8 cellular contexts compared by ENCODE assay signal in the genomic region with DNA sequence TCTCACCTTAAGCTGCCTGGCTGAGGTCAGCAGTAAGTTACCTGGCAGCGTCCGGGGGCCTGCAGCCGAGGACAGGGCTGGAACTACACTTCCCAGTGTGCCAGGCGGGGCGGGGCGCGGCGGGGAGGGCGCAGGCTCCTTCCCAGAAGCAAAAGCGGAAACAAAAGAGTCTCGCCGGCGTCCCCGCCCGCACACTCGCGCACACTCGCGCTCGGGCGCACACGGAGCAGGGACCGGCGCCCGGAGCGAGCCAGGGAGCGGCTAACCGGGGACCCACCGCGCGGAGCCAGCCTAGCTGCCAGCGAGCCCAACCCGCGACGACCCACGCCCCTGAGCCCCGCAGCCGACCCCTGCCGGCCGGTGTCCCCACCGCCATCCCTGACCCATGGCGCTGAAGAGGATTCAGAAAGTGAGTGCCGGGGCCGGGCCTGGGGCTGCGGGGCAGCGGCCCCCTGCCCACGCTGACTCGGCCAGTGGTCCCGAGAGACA. TPM values are rescaled to one million over a fixed set of nuclear protein-coding genes. Genes with fewer than 3 reads are reported as not detected.
DNase-seq lines count a peak whose midpoint lies in the region; ATAC-seq and TF ChIP-seq lines count a peak whose summit lies in the region.

Gene UBE2D1 (plus strand): TSS at position 190 of the 489 bp plus-strand sequence. CDS start 196 bp downstream, at position 386.

- DNase-seq in DMS153 treated with DMSO at 0.1 percent for 48 hours (lab: John Stamatoyannopoulos, UW; ENCODE audit: unreplicated experiment) (peak; percentile 82), HuH-7 (ENCODE audit: low spot score) (peak; percentile 75), RKO (ENCODE audit: low spot score) (peak; percentile 78), fibroblast of mammary gland (ENCODE audit: low read depth) (peak; percentile 54)
- peak; percentile 65 to 67 for DNase-seq in activated T-helper 1 cell treated with anti-CD3 and anti-CD28 coated beads, Interleukin-2, amount 50 U/mL, for 16 hours (ENCODE audit: low read depth in 1 of 2, low spot score in 1 of 2)
- peak; percentile 61 to 88 (median 75) for DNase-seq in naive thymus-derived CD8-positive, alpha-beta T cell
- DNase-seq in stimulated activated naive CD4-positive, alpha-beta T cell treated with Interleukin-2 at 50 U/mL for 16 hours (lab: John Stamatoyannopoulos, UW) = peak; percentile 80

- POLR2A ChIA-PET in naive thymus-derived CD8-positive, alpha-beta T cell (lab: Charles Lee) = interaction anchor here (0.6 to 2.0 kb wide), 4 partner anchors 31 to 67 kb away, joined by 3 to 32 read pairs (median 6); partner anchors contain the start of genes CISD1, IPMK and TFAM

- ATAC-seq in GM21515 (IDR thresholded peaks at IDR 0.05; ENCODE audit: unreplicated experiment) = peak; percentile 98
- peak; percentile 95 to 97 for ATAC-seq in naive thymus-derived CD8-positive, alpha-beta T cell

- H3K36me3 Mint-ChIP-seq in naive thymus-derived CD8-positive, alpha-beta T cell = no peaks in the 10 kb centered on the region

- no peak for TF ChIP-seq CTCF in fibroblast of mammary gland (conservative IDR thresholded peaks at IDR 0.05; ENCODE audit: control insufficient read depth, insufficient read depth, low read depth, low read length)

- H3K9me3 Mint-ChIP-seq in naive thymus-derived CD8-positive, alpha-beta T cell = no peaks in the 10 kb centered on the region

- peak within 1 kb of the TSS; percentile 79 to 95 (median 85) for H3K27ac Mint-ChIP-seq in naive thymus-derived CD8-positive, alpha-beta T cell

- H3K27me3 Mint-ChIP-seq in naive thymus-derived CD8-positive, alpha-beta T cell = peaks cover 0 to 6% (median 3%) of the 10 kb centered on the region in 5 donors

- peaks cover 15 to 41% (median 35%) of the 10 kb centered on the region in 4 donors for H3K4me1 Mint-ChIP-seq in naive thymus-derived CD8-positive, alpha-beta T cell

- peak within 1 kb of the TSS; percentile 86 to 95 (median 94) for H3K4me3 Mint-ChIP-seq in naive thymus-derived CD8-positive, alpha-beta T cell

- H3K4me3 ChIP-seq in fibroblast of mammary gland (ENCODE audit: control insufficient read depth, low read depth, low read length) = peak within 1 kb of the TSS; percentile 80

RNA-seq across cellular contexts. Expression of gene UBE2D1, which starts in this region (rescaled TPM):
- 10 to 100 TPM; 10.2 to 11.4 TPM for total RNA-seq in naive thymus-derived CD8-positive, alpha-beta T cell
- 10 to 100 TPM; 15.4 to 17.3 (median 17.1) TPM for polyA plus RNA-seq in naive thymus-derived CD8-positive, alpha-beta T cell

Comparison
In these comparisons a context has a peak if more than half of its experiments do, and no peak if none do; other contexts are left out.
1. Peak in every context shown above with its lines: DNase-seq, ATAC-seq and H3K4me3 ChIP-seq.